Comparison of ENCODE assay signal across 8 cellular contexts in the genomic region with DNA sequence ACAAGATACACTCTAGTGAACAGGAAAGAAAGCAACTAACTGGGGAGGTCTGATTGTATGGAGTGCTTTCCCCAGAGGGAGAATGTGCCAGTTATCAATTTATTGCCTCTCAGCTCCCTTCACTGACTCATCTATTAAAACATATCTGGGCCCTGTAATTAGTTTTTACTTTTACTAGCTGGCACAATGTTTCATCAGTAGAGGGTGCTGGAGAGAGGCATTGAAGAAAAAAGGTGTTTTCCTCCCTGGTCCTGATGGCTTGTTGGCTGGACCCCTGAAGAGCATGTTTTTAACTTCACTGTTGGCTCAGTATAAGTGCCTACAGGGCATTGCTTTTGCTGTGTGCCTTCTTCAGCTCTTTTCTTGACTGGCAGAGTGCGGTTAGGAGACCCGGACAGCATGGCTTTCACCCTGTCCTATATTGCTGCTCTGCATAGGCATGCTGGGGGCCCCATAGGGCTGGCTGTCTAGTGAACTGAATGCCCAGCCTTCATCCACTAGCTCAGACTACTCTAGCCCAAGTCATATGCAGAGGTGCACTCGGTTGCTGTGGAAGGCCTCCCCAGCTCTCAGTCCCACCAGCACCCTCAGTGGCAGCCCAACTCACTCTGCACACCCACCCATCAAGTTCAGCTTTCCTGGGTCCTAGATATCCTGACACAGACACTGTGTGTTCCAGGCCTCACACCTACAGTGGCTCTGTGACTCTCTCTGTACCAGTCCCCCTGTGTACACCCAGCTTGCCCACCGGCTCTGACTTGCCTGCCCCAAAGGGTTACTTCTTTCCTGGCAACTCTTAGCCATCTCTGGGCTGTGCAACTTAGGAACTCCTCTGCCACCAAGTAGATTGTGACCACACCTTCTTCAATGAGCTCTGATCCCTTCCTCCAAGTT.
A peak's percentile ranks its signal among the peaks of the same experiment; 100 is the strongest.
DNase-seq lines count a peak whose midpoint lies in the region; ATAC-seq and TF ChIP-seq lines count a peak whose summit lies in the region.

No MANE protein-coding gene starts in this region.

- no peak overlapping the region for H3K4me2 ChIP-seq in HCT116 (ENCODE audit: low read length)

- H3K4me3 ChIP-seq in HCT116 (replicated peaks in 1 of 2; ENCODE audit: low read depth in 1 of 2, low read length in 2 of 2) = no peak overlapping the region

- peak; percentile 50; the same call in 1 of the 2 replicates for TF ChIP-seq CTCF in GM12874 (IDR thresholded peaks at IDR 0.05; ENCODE audit: insufficient read depth, low read depth, low read length)
- TF ChIP-seq CTCF in HCT116 (IDR thresholded peaks at IDR 0.05 in 2 of 3, conservative IDR thresholded peaks at IDR 0.05 in 1 of 3; ENCODE audit: borderline replicate concordance in 1 of 3, insufficient read depth in 1 of 3, low read depth in 2 of 3, low read length in 2 of 3) = peak; percentile 30 to 52 (median 41); a peak in 5 of 6 replicates

- no peak overlapping the region for H3K4me3 Mint-ChIP-seq in activated CD8-positive, alpha-beta T cell treated with anti-CD3 and anti-CD28 coated beads, Interleukin-2, amount 10 ng/mL, durations not matched to agents 7 days and 5 days
- peak overlapping the region in 3 of 10 donors; percentile 2 to 64 (median 49) for H3K4me3 Mint-ChIP-seq in naive thymus-derived CD8-positive, alpha-beta T cell

- H3K9me2 ChIP-seq in HCT116 (ENCODE audit: insufficient read depth) = no peaks in the 10 kb centered on the region

- peaks cover 3% of the 10 kb centered on the region for H3K36me3 Mint-ChIP-seq in activated CD8-positive, alpha-beta T cell treated with anti-CD3 and anti-CD28 coated beads, Interleukin-2, amount 10 ng/mL, durations not matched to agents 7 days and 5 days (ENCODE audit: low read depth)
- H3K36me3 Mint-ChIP-seq in naive thymus-derived CD8-positive, alpha-beta T cell = peaks cover 13 to 28% (median 19%) of the 10 kb centered on the region in 3 donors

- peak; percentile 51 for TF ChIP-seq RAD21 in HCT116 (IDR thresholded peaks at IDR 0.05; ENCODE audit: low read depth)

- peak; percentile 85 for ATAC-seq in HCT116
- ATAC-seq in activated CD8-positive, alpha-beta T cell treated with anti-CD3 and anti-CD28 coated beads, Interleukin-2, amount 10 ng/mL, durations not matched to agents 7 days and 5 days = no peak
- no peak for ATAC-seq in naive thymus-derived CD8-positive, alpha-beta T cell
- no peak for ATAC-seq in HG03460 (IDR thresholded peaks at IDR 0.05; ENCODE audit: unreplicated experiment)

- no peaks in the 10 kb centered on the region for H3K27me3 Mint-ChIP-seq in activated CD8-positive, alpha-beta T cell treated with anti-CD3 and anti-CD28 coated beads, Interleukin-2, amount 10 ng/mL, durations not matched to agents 7 days and 5 days (ENCODE audit: low read depth)
- H3K27me3 Mint-ChIP-seq in naive thymus-derived CD8-positive, alpha-beta T cell = no peaks in the 10 kb centered on the region

- TF ChIP-seq POLR2A in HCT116 (IDR thresholded peaks at IDR 0.05; ENCODE audit: borderline replicate concordance, extremely low read depth, insufficient read depth, insufficient read length) = no peak

- intact Hi-C loops in HCT116 (cut with micrococcal nuclease) = no loop called here

- H3K79me2 ChIP-seq in HCT116 (ENCODE audit: insufficient read depth, low read length) = no peaks in the 10 kb centered on the region

- H4K20me1 ChIP-seq in HCT116 (ENCODE audit: insufficient read depth) = no peaks in the 10 kb centered on the region

- RAD21 ChIA-PET in HCT116 (lab: Charles Lee; ENCODE audit: low non-redundant PET in 1 of 2, low total read pairs in 2 of 2, uncharacterized antibody in 2 of 2, unreplicated experiment in 2 of 2) = interaction anchor here (0.6 to 1.1 kb wide), 2 partner anchors 53 to 651 kb away, joined by 3 read pairs; no protein-coding TSS in a partner anchor

- H3K4me1 ChIP-seq in HCT116 (ENCODE audit: control insufficient read depth in 1 of 2, insufficient read depth in 2 of 2, low read length in 2 of 2) = 0 out of 4 replicates have a peak, but pooled peaks cover 0 to 3% of the 10 kb centered on the region in 2 experiments

- H2AFZ ChIP-seq in HCT116 (ENCODE audit: low read depth, low read length, poor library complexity, severe bottlenecking) = no peak overlapping the region

- H3K36me3 ChIP-seq in HCT116 (ENCODE audit: control insufficient read depth in 1 of 2, insufficient read depth in 2 of 2, low read length in 2 of 2) = no peaks in the 10 kb centered on the region

- no peaks in the 10 kb centered on the region for H3K9me3 ChIP-seq in HCT116 (ENCODE audit: control insufficient read depth in 1 of 2, insufficient read depth in 1 of 2, low read depth in 1 of 2, low read length in 2 of 2)

- H3K9ac ChIP-seq in HCT116 (ENCODE audit: low read length) = no peak overlapping the region

- H3K9me3 Mint-ChIP-seq in activated CD8-positive, alpha-beta T cell treated with anti-CD3 and anti-CD28 coated beads, Interleukin-2, amount 10 ng/mL, durations not matched to agents 7 days and 5 days (ENCODE audit: insufficient read depth) = no peaks in the 10 kb centered on the region
- peaks cover 0 to 8% (median 0%) of the 10 kb centered on the region in 9 donors for H3K9me3 Mint-ChIP-seq in naive thymus-derived CD8-positive, alpha-beta T cell

- DNase-seq in HCT116 (ENCODE audit: low read depth, low spot score) (no peak), OCI-M2 (lab: John Stamatoyannopoulos, UW; ENCODE audit: unreplicated experiment) (no peak), LoVo (ENCODE audit: low spot score) (no peak)
- DNase-seq in activated CD8-positive, alpha-beta T cell treated with anti-CD3 and anti-CD28 coated beads, Interleukin-2, amount 10 ng/mL, durations not matched to agents 7 days and 5 days = no peak
- DNase-seq in naive thymus-derived CD8-positive, alpha-beta T cell = no peak
- no peak for DNase-seq in stimulated activated CD4-positive, alpha-beta T cell treated with anti-CD3 and anti-CD28 coated beads, Interleukin-4, amount 100 ng/mL, for 24 hours

- no peak overlapping the region for H3K27ac ChIP-seq in HCT116 (ENCODE audit: low read depth, low read length)

- CTCF ChIA-PET in HCT116 (lab: Charles Lee) = interaction anchor here (0.7 to 1.3 kb wide), 7 partner anchors 11 to 73 kb away, joined by 3 to 4 read pairs (median 3); no protein-coding TSS in a partner anchor
- CTCF ChIA-PET in activated CD8-positive, alpha-beta T cell treated with anti-CD3 and anti-CD28 coated beads, Interleukin-2, amount 10 ng/mL, durations not matched to agents 7 days and 5 days (lab: Charles Lee) = interaction anchor here (0.6 to 1.5 kb wide), 8 partner anchors 9 to 85 kb away, joined by 3 to 6 read pairs (median 3); a partner anchor contains a TSS

- H3K27ac Mint-ChIP-seq in activated CD8-positive, alpha-beta T cell treated with anti-CD3 and anti-CD28 coated beads, Interleukin-2, amount 10 ng/mL, durations not matched to agents 7 days and 5 days = peak overlapping the region; percentile 24
- peak overlapping the region; percentile 76 to 91 (median 89) for H3K27ac Mint-ChIP-seq in naive thymus-derived CD8-positive, alpha-beta T cell

- BruUV-seq in HCT116 (replicated peaks; lab: Mats Ljungman, UMichigan) = no TSS peak

- POLR2A ChIA-PET in HCT116 (lab: Charles Lee) = interaction anchor here (1.0 kb wide), 1 partner anchor 17 kb away, joined by 3 read pairs; no protein-coding TSS in a partner anchor
- POLR2A ChIA-PET in activated CD8-positive, alpha-beta T cell treated with anti-CD3 and anti-CD28 coated beads, Interleukin-2, amount 10 ng/mL, durations not matched to agents 7 days and 5 days (lab: Charles Lee) = no interaction called here
- POLR2A ChIA-PET in naive thymus-derived CD8-positive, alpha-beta T cell (lab: Charles Lee) = interaction anchor here (1.6 kb wide), 1 partner anchor 82 kb away, joined by 3 read pairs; a partner anchor contains a TSS

- H3K4me1 Mint-ChIP-seq in activated CD8-positive, alpha-beta T cell treated with anti-CD3 and anti-CD28 coated beads, Interleukin-2, amount 10 ng/mL, durations not matched to agents 7 days and 5 days (ENCODE audit: low read depth) = peaks cover 18% of the 10 kb centered on the region
- H3K4me1 Mint-ChIP-seq in naive thymus-derived CD8-positive, alpha-beta T cell = peaks cover 23 to 34% (median 30%) of the 10 kb centered on the region in 4 donors

- no peaks in the 10 kb centered on the region for H3K27me3 ChIP-seq in HCT116 (ENCODE audit: insufficient read depth, low read length)

TF ChIP-seq in HCT116, 20 proteins besides CTCF, POLR2A, EP300 and RAD21 (continues in another document):
- TF ChIP-seq ZFX (IDR thresholded peaks at IDR 0.05) (no peak), CBX3 (IDR thresholded peaks at IDR 0.05; ENCODE audit: low read depth) (no peak), EZH2phosphoT487 (IDR thresholded peaks at IDR 0.05; ENCODE audit: borderline replicate concordance) (no peak), SRF (IDR thresholded peaks at IDR 0.05; ENCODE audit: low read depth) (no peak), TCF7L2 (IDR thresholded peaks at IDR 0.05; ENCODE audit: borderline replicate concordance, extremely low read depth, insufficient read depth, insufficient read length) (no peak), ZNF274 (IDR thresholded peaks at IDR 0.05; ENCODE audit: low read depth, low read length) (no peak), JUND (IDR thresholded peaks at IDR 0.05) (no peak), CEBPB (IDR thresholded peaks at IDR 0.05; ENCODE audit: low read depth) (no peak), EZH2 (IDR thresholded peaks at IDR 0.05) (no peak), SIN3A (IDR thresholded peaks at IDR 0.05; ENCODE audit: low read depth) (no peak)
- TF ChIP-seq, protein P1, sequence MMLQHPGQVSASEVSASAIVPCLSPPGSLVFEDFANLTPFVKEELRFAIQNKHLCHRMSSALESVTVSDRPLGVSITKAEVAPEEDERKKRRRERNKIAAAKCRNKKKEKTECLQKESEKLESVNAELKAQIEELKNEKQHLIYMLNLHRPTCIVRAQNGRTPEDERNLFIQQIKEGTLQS (IDR thresholded peaks at IDR 0.05) = no peak
- TF ChIP-seq, protein P2, sequence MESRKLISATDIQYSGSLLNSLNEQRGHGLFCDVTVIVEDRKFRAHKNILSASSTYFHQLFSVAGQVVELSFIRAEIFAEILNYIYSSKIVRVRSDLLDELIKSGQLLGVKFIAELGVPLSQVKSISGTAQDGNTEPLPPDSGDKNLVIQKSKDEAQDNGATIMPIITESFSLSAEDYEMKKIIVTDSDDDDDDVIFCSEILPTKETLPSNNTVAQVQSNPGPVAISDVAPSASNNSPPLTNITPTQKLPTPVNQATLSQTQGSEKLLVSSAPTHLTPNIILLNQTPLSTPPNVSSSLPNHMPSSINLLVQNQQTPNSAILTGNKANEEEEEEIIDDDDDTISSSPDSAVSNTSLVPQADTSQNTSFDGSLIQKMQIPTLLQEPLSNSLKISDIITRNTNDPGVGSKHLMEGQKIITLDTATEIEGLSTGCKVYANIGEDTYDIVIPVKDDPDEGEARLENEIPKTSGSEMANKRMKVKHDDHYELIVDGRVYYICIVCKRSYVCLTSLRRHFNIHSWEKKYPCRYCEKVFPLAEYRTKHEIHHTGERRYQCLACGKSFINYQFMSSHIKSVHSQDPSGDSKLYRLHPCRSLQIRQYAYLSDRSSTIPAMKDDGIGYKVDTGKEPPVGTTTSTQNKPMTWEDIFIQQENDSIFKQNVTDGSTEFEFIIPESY (IDR thresholded peaks at IDR 0.05; ENCODE audit: extremely low read depth, insufficient replicate concordance, low read length) = no peak
